In genomic region chr1:33893147-33893830, GRCh38 we compare ENCODE assay signal across 13 cellular contexts. TPM values are rescaled to one million over a fixed set of nuclear protein-coding genes. Genes with fewer than 3 reads are reported as not detected.
DNase-seq lines count a peak whose midpoint lies in the region; TF ChIP-seq lines count a peak whose summit lies in the region.
"Had no signal": no experiment of that assay in that cellular context is flagged by ENCODE, and none has a peak within 500 bp of the region (broad histone marks: within the 10 kb centered on the region; RNA-seq: fewer than 3 reads in every experiment).

No MANE protein-coding gene starts in this region.

- POLR2A ChIA-PET in CD4-positive, alpha-beta memory T cell (lab: Charles Lee; ENCODE audit: partially characterized antibody), result no interaction called here

- H3K4me1 ChIP-seq in adipocyte (ENCODE audit: control insufficient read depth, insufficient read depth, low read length) (peaks cover 26% of the 10 kb centered on the region), mucosa of rectum (ENCODE audit: control insufficient read depth in 2 of 2, insufficient read depth in 2 of 2, low read length in 2 of 2) (no peaks in the 10 kb centered on the region), transverse colon (no peaks in the 10 kb centered on the region)
- no peaks in the 10 kb centered on the region for H3K4me1 ChIP-seq in CD4-positive, alpha-beta memory T cell (ENCODE audit: insufficient read depth, low read length)
- H3K4me1 ChIP-seq: testis had no signal

- in situ Hi-C loops in transverse colon (cut with MboI; ENCODE audit: low pct_ligation_motif_present in 1 of 4, low pct_unique_long_range_greater_than_20kb in 1 of 4, low sequenced_read_pairs in 3 of 4), result no loop called here

- intact Hi-C loops in transverse colon (cut with DNase I; ENCODE audit: low total_unique reads), result no loop called here
- intact Hi-C loops in CD4-positive, alpha-beta memory T cell (cut with micrococcal nuclease), result no loop called here

- H3K4me3 ChIP-seq in adipocyte (ENCODE audit: low read length), result peak overlapping the region; percentile 21
- H3K4me3 ChIP-seq in mucosa of rectum (ENCODE audit: low read length in 2 of 2), result no peak overlapping the region
- no peak overlapping the region for H3K4me3 ChIP-seq in transverse colon
- H3K4me3 ChIP-seq in CD4-positive, alpha-beta memory T cell (ENCODE audit: low read length in 2 of 2), result no peak overlapping the region
- H3K4me3 ChIP-seq: skin epidermis, testis had no signal

- TF ChIP-seq POLR2A in transverse colon (IDR thresholded peaks at IDR 0.05), result no peak

- no peak for TF ChIP-seq EP300 in transverse colon (IDR thresholded peaks at IDR 0.05; ENCODE audit: low read depth)

- peak overlapping the region; percentile 49 for H3K9ac ChIP-seq in adipocyte (ENCODE audit: low read length)
- H3K9ac ChIP-seq in mucosa of rectum (ENCODE audit: low read depth in 1 of 2, low read length in 2 of 2), result no peak overlapping the region
- H3K9ac ChIP-seq: KMS-11 had no signal

- H3K9me3 ChIP-seq in adipocyte (ENCODE audit: control insufficient read depth, low read length), result no peaks in the 10 kb centered on the region
- no peaks in the 10 kb centered on the region for H3K9me3 ChIP-seq in mucosa of rectum (ENCODE audit: control insufficient read depth in 2 of 2, low read length in 2 of 2)
- no peaks in the 10 kb centered on the region for H3K9me3 ChIP-seq in transverse colon
- H3K9me3 ChIP-seq in CD4-positive, alpha-beta memory T cell (ENCODE audit: control insufficient read depth in 1 of 2, low read length in 2 of 2), result no peaks in the 10 kb centered on the region
- H3K9me3 ChIP-seq: testis had no signal

- no peaks in the 10 kb centered on the region for H3K36me3 Mint-ChIP-seq in CD4-positive, alpha-beta memory T cell

- H3K27me3 ChIP-seq in adipocyte (replicated peaks; ENCODE audit: control insufficient read depth, insufficient read depth, low read length) (no peaks in the 10 kb centered on the region), mucosa of rectum (ENCODE audit: control insufficient read depth in 2 of 2, insufficient read depth in 2 of 2, low read length in 2 of 2) (no peaks in the 10 kb centered on the region), transverse colon (no peaks in the 10 kb centered on the region)
- H3K27me3 ChIP-seq in CD4-positive, alpha-beta memory T cell (ENCODE audit: insufficient read depth, low read length), result no peaks in the 10 kb centered on the region
- H3K27me3 ChIP-seq: testis had no signal

- no peak overlapping the region for H3K27ac Mint-ChIP-seq in CD4-positive, alpha-beta memory T cell
- H3K27ac Mint-ChIP-seq: WTC11 had no signal

- 43 to 62% methylated on average over 1 to 3 of the region's 3 CpGs for WGBS in transverse colon (ENCODE audit: low coverage in 1 of 2), 2 donors

- H3K4me1 Mint-ChIP-seq in CD4-positive, alpha-beta memory T cell, result no peaks in the 10 kb centered on the region

- H3K36me3 ChIP-seq in adipocyte (ENCODE audit: control insufficient read depth, insufficient read depth, low read length, severe bottlenecking), result no peaks in the 10 kb centered on the region
- no peaks in the 10 kb centered on the region for H3K36me3 ChIP-seq in mucosa of rectum (ENCODE audit: control insufficient read depth in 2 of 2, insufficient read depth in 2 of 2, low read length in 2 of 2)
- no peaks in the 10 kb centered on the region for H3K36me3 ChIP-seq in transverse colon
- H3K36me3 ChIP-seq in CD4-positive, alpha-beta memory T cell (ENCODE audit: insufficient read depth, low read length), result no peaks in the 10 kb centered on the region

- DNase-seq in adipocyte (ENCODE audit: low read depth) (peak; percentile 80), fibroblast of the conjunctiva (ENCODE audit: low read depth) (peak; percentile 6), transverse colon (no peak), NCI-H82 (lab: John Stamatoyannopoulos, UW) (no peak), GM10266 (ENCODE audit: extremely low spot score) (no peak)
- no peak for DNase-seq in activated effector memory CD4-positive, alpha-beta T cell treated with Interleukin-2 at 50 U/mL for 16 hours
- DNase-seq in CD4-positive, alpha-beta memory T cell, result no peak
- DNase-seq: NCI-H2029, testis had no signal

- peaks cover 0 to 12% (median 1%) of the 10 kb centered on the region in 8 donors for H3K9me3 Mint-ChIP-seq in CD4-positive, alpha-beta memory T cell

- CTCF ChIA-PET in CD4-positive, alpha-beta memory T cell (lab: Charles Lee; ENCODE audit: partially characterized antibody), result no interaction called here

- H3K4me3 Mint-ChIP-seq in CD4-positive, alpha-beta memory T cell, result no peak overlapping the region
- H3K4me3 Mint-ChIP-seq: WTC11 had no signal

- peaks cover 6 to 10% of the 10 kb centered on the region in 2 donors for H3K27me3 Mint-ChIP-seq in CD4-positive, alpha-beta memory T cell

- H3K27ac ChIP-seq in mucosa of rectum (ENCODE audit: low read depth in 2 of 2, low read length in 2 of 2), result peak overlapping the region; percentile 27 to 43
- peak overlapping the region in 3 of 4 donors; percentile 34 to 40 (median 37) for H3K27ac ChIP-seq in transverse colon
- no peak overlapping the region for H3K27ac ChIP-seq in CD4-positive, alpha-beta memory T cell (ENCODE audit: low read depth, low read length)
- H3K27ac ChIP-seq: KMS-11, testis had no signal

- TF ChIP-seq CTCF in transverse colon (IDR thresholded peaks at IDR 0.05) (no peak), GM10266 (IDR thresholded peaks at IDR 0.05; ENCODE audit: control insufficient read depth, insufficient read depth, low read depth, missing control alignments) (no peak)

RNA-seq across cellular contexts. Expression of gene HMGB4, which starts 29.4 kb away (rescaled TPM):
- not detected for total RNA-seq in transverse colon
- total RNA-seq in CD4-positive, alpha-beta memory T cell, result not detected
- not detected for polyA plus RNA-seq in CD4-positive, alpha-beta memory T cell
- total RNA-seq: WTC11 had no signal

Comparison
In these comparisons a context has a peak if more than half of its experiments do, and no peak if none do; other contexts are left out.
1. DNase-seq: peak in adipocyte (single experiment) and fibroblast of the conjunctiva (single experiment); none in transverse colon (single experiment), NCI-H82 (single experiment), activated effector memory CD4-positive, alpha-beta T cell treated with Interleukin-2 at 50 U/mL for 16 hours (single experiment), GM10266 (single experiment) and CD4-positive, alpha-beta memory T cell (0 of 5).